4 cellular contexts compared by ENCODE assay signal in the genomic region with DNA sequence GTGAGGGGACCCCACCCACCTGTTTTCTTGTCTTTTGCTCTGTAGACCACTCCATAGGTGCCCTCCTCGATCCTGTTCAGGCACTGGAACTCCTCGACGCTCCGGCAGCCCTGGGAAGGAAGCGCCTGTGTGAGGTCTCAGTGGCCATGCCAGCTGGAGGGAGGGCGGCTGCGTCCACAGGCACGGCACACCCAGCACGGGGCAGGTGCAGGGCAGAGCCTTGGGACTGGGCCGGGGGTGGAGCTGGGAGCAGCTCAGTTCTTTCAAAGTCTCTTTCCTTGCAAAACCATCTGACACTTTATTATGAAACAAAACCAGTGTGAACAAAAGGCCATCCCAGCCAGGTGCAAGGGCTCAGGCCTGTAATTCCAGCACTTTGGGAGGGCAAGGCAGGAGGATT. TPM values are rescaled to one million over a fixed set of nuclear protein-coding genes. Genes with fewer than 3 reads are reported as not detected.
DNase-seq lines count a peak whose midpoint lies in the region; ATAC-seq and TF ChIP-seq lines count a peak whose summit lies in the region.
"Not testable (repeated sequence)": the region's sequence is repeated elsewhere in the genome, so short reads cannot be mapped to it uniquely, and the experiment has no call there.

No MANE protein-coding gene starts in this region.

- H3K27ac Mint-ChIP-seq in activated T-cell treated with anti-CD3 and anti-CD28 coated beads, Interleukin-2, amount 50 U/mL, for 24 hours; osteocyte (ENCODE audit: unreplicated experiment): not testable (repeated sequence)

- DNase-seq in activated T-cell treated with anti-CD3 and anti-CD28 coated beads, Interleukin-2, amount 50 U/mL, for 24 hours: peak; percentile 8
- DNase-seq in left colon (peak; percentile 4 to 20), mesenteric fat pad (ENCODE audit: low spot score) (peak; percentile 18), osteocyte (ENCODE audit: extremely low spot score, unreplicated experiment) (peak; percentile 46)

- H3K9me3 Mint-ChIP-seq in activated T-cell treated with anti-CD3 and anti-CD28 coated beads, Interleukin-2, amount 50 U/mL, for 24 hours; osteocyte (ENCODE audit: unreplicated experiment): not testable (repeated sequence)

- ATAC-seq in left colon: peak; percentile 67

- not testable (repeated sequence) for TF ChIP-seq CTCF in osteocyte (IDR thresholded peaks at IDR 0.05)

- not testable (repeated sequence) for H3K4me3 Mint-ChIP-seq in activated T-cell treated with anti-CD3 and anti-CD28 coated beads, Interleukin-2, amount 50 U/mL, for 24 hours; osteocyte (ENCODE audit: unreplicated experiment)

- not testable (repeated sequence) for H3K4me1 Mint-ChIP-seq in activated T-cell treated with anti-CD3 and anti-CD28 coated beads, Interleukin-2, amount 50 U/mL, for 24 hours (ENCODE audit: low read depth); osteocyte (ENCODE audit: unreplicated experiment)

- H3K27me3 Mint-ChIP-seq in activated T-cell treated with anti-CD3 and anti-CD28 coated beads, Interleukin-2, amount 50 U/mL, for 24 hours; osteocyte (ENCODE audit: unreplicated experiment): not testable (repeated sequence)

- H3K36me3 Mint-ChIP-seq in activated T-cell treated with anti-CD3 and anti-CD28 coated beads, Interleukin-2, amount 50 U/mL, for 24 hours (ENCODE audit: low read depth): peaks cover 23% of the 10 kb centered on the region
- not testable (repeated sequence) for H3K36me3 Mint-ChIP-seq in osteocyte (ENCODE audit: unreplicated experiment)

- intact Hi-C loops in left colon (cut with DNase I, micrococcal nuclease): not testable (repeated sequence)

RNA-seq across cellular contexts. Expression of a gene that starts 13.0 kb away (rescaled TPM):
- total RNA-seq in left colon (10 to 100 TPM; 39.0 to 57.0 TPM), mesenteric fat pad (27.7 TPM), osteocyte (84.9 and 85.2 TPM in 2 replicates)

RNA-seq across cellular contexts. Expression of a gene that starts 18.5 kb away (rescaled TPM):
- total RNA-seq in left colon: 10 to 100 TPM; 66.4 to 72.3 TPM
- total RNA-seq in mesenteric fat pad: 45.5 TPM
- total RNA-seq in osteocyte: 44.2 and 51.3 TPM in 2 replicates

RNA-seq across cellular contexts. Expression of a gene that starts 46.8 kb away (rescaled TPM):
- 10 to 100 TPM; 29.6 to 37.0 TPM for total RNA-seq in left colon
- total RNA-seq in mesenteric fat pad: 20.8 TPM
- total RNA-seq in osteocyte: 28.8 and 29.7 TPM in 2 replicates

Comparison
In these comparisons a context has a peak if more than half of its experiments do, and no peak if none do; other contexts are left out.
1. Peak in every context shown above with its lines: DNase-seq and ATAC-seq.